In genomic region chr5:79255786-79256557, GRCh38 we compare ENCODE assay signal across 8 cellular contexts. TPM values are rescaled to one million over a fixed set of nuclear protein-coding genes. Genes with fewer than 3 reads are reported as not detected.
A peak's percentile ranks its signal among the peaks of the same experiment; 100 is the strongest.
DNase-seq lines count a peak whose midpoint lies in the region; ATAC-seq, FAIRE-seq and TF ChIP-seq lines count a peak whose summit lies in the region.

No MANE protein-coding gene starts in this region.

- FAIRE-seq in A549 (lab: Jason Lieb, UNC) = no peak

- TF ChIP-seq RAD21 in A549 (conservative IDR thresholded peaks at IDR 0.05 in 1 of 2, IDR thresholded peaks at IDR 0.05 in 1 of 2) (peak; percentile 53 to 71), SK-N-SH (IDR thresholded peaks at IDR 0.05; ENCODE audit: low read length) (peak; percentile 58)

- no peaks in the 10 kb centered on the region for H3K79me2 ChIP-seq in SK-N-SH (ENCODE audit: insufficient read depth)

- no peaks in the 10 kb centered on the region for H3K36me3 ChIP-seq in SK-N-SH (replicated peaks in 1 of 2; ENCODE audit: control insufficient read depth in 1 of 2, insufficient read depth in 2 of 2, low read length in 1 of 2)

- TF ChIP-seq EP300 in A549 (IDR thresholded peaks at IDR 0.05) (no peak), SK-N-SH (IDR thresholded peaks at IDR 0.05; ENCODE audit: borderline replicate concordance in 1 of 2, low read depth in 1 of 2, low read length in 1 of 2) (no peak)

- H3K4me3 ChIP-seq in A549 = no peak overlapping the region
- H3K4me3 ChIP-seq in SK-N-SH (ENCODE audit: low read depth in 2 of 2, low read length in 1 of 2) = no peak overlapping the region

- POLR2A ChIA-PET in A549 (lab: Yijun Ruan, JAX) (no interaction called here), SK-N-SH (lab: Yijun Ruan, JAX) (no interaction called here)

- TF ChIP-seq CTCF in A549 (IDR thresholded peaks at IDR 0.05) = peak; percentile 70
- TF ChIP-seq CTCF in SK-N-SH (IDR thresholded peaks at IDR 0.05) = peak; percentile 64

- H3K4me3 Mint-ChIP-seq in T-helper 17 cell = no peak overlapping the region

- H3K9me3 ChIP-seq in A549 = no peaks in the 10 kb centered on the region
- H3K9me3 ChIP-seq in SK-N-SH = no peaks in the 10 kb centered on the region
- no peaks in the 10 kb centered on the region for H3K9me3 ChIP-seq in T-helper 17 cell (ENCODE audit: control insufficient read depth, low read length, poor library complexity, severe bottlenecking)

- H3K36me3 Mint-ChIP-seq in T-helper 17 cell (ENCODE audit: low read depth) = no peaks in the 10 kb centered on the region

- WGBS in A549 (ENCODE audit: missing lambda C conversion rate) = 71% methylated on average over 5 of the region's 5 CpGs
- WGBS in SK-N-SH (ENCODE audit: low lambda C conversion rate) = 86% methylated on average over 3 of the region's 5 CpGs

- H4K20me1 ChIP-seq in SK-N-SH (ENCODE audit: insufficient read depth) = peaks cover 12% of the 10 kb centered on the region

- no peak overlapping the region for H3K27ac Mint-ChIP-seq in T-helper 17 cell

- H3K4me1 Mint-ChIP-seq in T-helper 17 cell = peaks cover 42% of the 10 kb centered on the region

- H3K9ac ChIP-seq in SK-N-SH = no peak overlapping the region; the same call in 1 of the 2 replicates

- H3K9me2 ChIP-seq in SK-N-SH = no peaks in the 10 kb centered on the region

- TF ChIP-seq POLR2A in A549 (IDR thresholded peaks at IDR 0.05; ENCODE audit: low read length) = no peak

- CTCF ChIA-PET in A549 (lab: Yijun Ruan, JAX) (interaction anchor here (0.6 to 1.9 kb wide), 12 partner anchors 13 to 231 kb away, joined by 3 to 6 read pairs (median 4); partner anchors contain the start of gene JMY), SK-N-SH (lab: Yijun Ruan, JAX) (interaction anchor here (1.0 to 1.5 kb wide), 5 partner anchors 19 to 208 kb away, joined by 3 to 6 read pairs (median 4); no protein-coding TSS in a partner anchor)

- H3K27ac ChIP-seq in A549 = no peak overlapping the region
- no peak overlapping the region for H3K27ac ChIP-seq in SK-N-SH (ENCODE audit: low read depth in 2 of 2, low read length in 1 of 2)

- no peak overlapping the region for H2AFZ ChIP-seq in SK-N-SH (ENCODE audit: low read depth)

- no peaks in the 10 kb centered on the region for H3K27me3 ChIP-seq in SK-N-SH (ENCODE audit: insufficient read depth)

- H3K27me3 Mint-ChIP-seq in T-helper 17 cell = no peaks in the 10 kb centered on the region

- DNase-seq in A549 (ENCODE audit: low read depth in 1 of 2, low spot score in 1 of 2) (peak; percentile 52 to 57), ELF-1 (ENCODE audit: low read depth, low spot score) (peak; percentile 89), SK-N-SH (peak; percentile 47), iPS DF 19.7 (ENCODE audit: low read depth, low spot score) (peak; percentile 69), COLO829 (ENCODE audit: low spot score) (no peak), T-helper 17 cell (no peak), C1 segment of cervical spinal cord (lab: John Stamatoyannopoulos, UW) (no peak)

- H3F3A ChIP-seq in SK-N-SH (replicated peaks; ENCODE audit: insufficient read depth) = no peaks in the 10 kb centered on the region

- no peaks in the 10 kb centered on the region for H3K4me1 ChIP-seq in A549
- no peaks in the 10 kb centered on the region for H3K4me1 ChIP-seq in SK-N-SH (ENCODE audit: control insufficient read depth in 1 of 2, insufficient read depth in 2 of 2, low read depth in 1 of 2, low read length in 1 of 2)

- H3K4me2 ChIP-seq in A549 (no peak overlapping the region), SK-N-SH (no peak overlapping the region)

- peak; percentile 94 to 99 for ATAC-seq in A549
- peak; percentile 66 for ATAC-seq in HG02623 (IDR thresholded peaks at IDR 0.05; ENCODE audit: unreplicated experiment)
- ATAC-seq in T-helper 17 cell = no peak

TF ChIP-seq in A549, 52 proteins besides CTCF, POLR2A, EP300 and RAD21:
- TF ChIP-seq HES2 (IDR thresholded peaks at IDR 0.05) = no peak
- TF ChIP-seq SMC3 (IDR thresholded peaks at IDR 0.05) = peak; percentile 68
TF ChIP-seq in A549: peak in this region for 1.

TF ChIP-seq in SK-N-SH, 30 proteins besides CTCF, POLR2A, EP300 and RAD21:
- TF ChIP-seq MEF2A (IDR thresholded peaks at IDR 0.05; ENCODE audit: borderline replicate concordance, low read depth) = no peak
- TF ChIP-seq JUND (IDR thresholded peaks at IDR 0.05) = no peak
- peak; percentile 68 for TF ChIP-seq SMC3 (IDR thresholded peaks at IDR 0.05; ENCODE audit: low read depth, low read length)

RNA-seq across cellular contexts. Expression of gene JMY, which starts 20.0 kb away (rescaled TPM):
- polyA plus RNA-seq in A549 (2011; rRNA removed) = 5.0 and 5.6 TPM in 2 replicates
- 0.74 and 0.93 TPM in 2 replicates for polyA plus RNA-seq in A549 (2012; cell fraction: cytosol; rRNA removed)
- 0.95 and 1.2 TPM in 2 replicates for polyA plus RNA-seq in A549 (2012; cell fraction: nucleus; rRNA removed)
- 2.5 to 4.2 TPM (median 2.9 TPM) in 3 replicates for polyA plus RNA-seq in A549 (2017; fragmentation: RNase III; extraction: RNeasy Plus Mini Kit Qiagen cat#74134 plus additional on column Dnase treatment)
- polyA minus RNA-seq in A549 (2011; rRNA and poly(A)+ RNA removed) = 3.8 and 3.9 TPM in 2 replicates
- polyA plus RNA-seq in SK-N-SH (2012; rRNA removed) = 1.7 and 1.9 TPM in 2 replicates
- 2.6 and 3.1 TPM in 2 replicates for polyA plus RNA-seq in SK-N-SH (2012; cell fraction: cytosol; rRNA removed)
- polyA plus RNA-seq in SK-N-SH (2012; cell fraction: nucleus; rRNA removed) = 2.5 and 4.4 TPM in 2 replicates
- total RNA-seq in T-helper 17 cell = 10 to 100 TPM; 60.5 to 74.3 TPM

Comparison
In these comparisons a context has a peak if more than half of its experiments do, and no peak if none do; other contexts are left out.
1. DNase-seq: peak in A549 (2 of 2), ELF-1 (single experiment), SK-N-SH (single experiment) and iPS DF 19.7 (single experiment); none in COLO829 (single experiment), T-helper 17 cell (0 of 3) and C1 segment of cervical spinal cord (0 of 14).
2. Of the 12 proteins assayed by ChIP-seq in both A549 and SK-N-SH: peak only in A549: none; only in SK-N-SH: none; in both: CTCF, RAD21 and SMC3; in neither: 9.